ENCODE assay signal across 1 cellular context in genomic region chr17:40577611-40578065, GRCh38.
TF ChIP-seq lines count a peak whose summit lies in the region.

No MANE protein-coding gene starts in this region.

TF ChIP-seq in GM12878, 131 proteins besides CTCF, POLR2A, EP300 and RAD21 (continued from another document and continues in another):
- TF ChIP-seq CUX1 (IDR thresholded peaks at IDR 0.05; ENCODE audit: insufficient replicate concordance, low read depth, low read length) (peak; percentile 79), BMI1 (IDR thresholded peaks at IDR 0.05; ENCODE audit: borderline replicate concordance) (no peak), ZNF622 (IDR thresholded peaks at IDR 0.05) (no peak), POU2F2 (IDR thresholded peaks at IDR 0.05; ENCODE audit: borderline replicate concordance, low read depth, low read length) (peak; percentile 87; the same call in 1 of the 3 replicates), CEBPB (IDR thresholded peaks at IDR 0.05; ENCODE audit: borderline replicate concordance in 1 of 2, low read depth in 2 of 2, low read length in 2 of 2) (peak in 1 of 2 experiments; percentile 46; a peak in 1 of 4 replicates), SRF (IDR thresholded peaks at IDR 0.05; ENCODE audit: low read depth in 2 of 2, low read length in 2 of 2) (no peak), E2F4 (IDR thresholded peaks at IDR 0.05; ENCODE audit: low read depth, low read length) (no peak), BCL11A (IDR thresholded peaks at IDR 0.05; ENCODE audit: low read depth, low read length) (peak; percentile 91), CBX3 (IDR thresholded peaks at IDR 0.05; ENCODE audit: borderline replicate concordance, low read depth) (no peak), RELB (IDR thresholded peaks at IDR 0.05; ENCODE audit: low read depth) (peak; percentile 97), RELA (IDR thresholded peaks at IDR 0.05; ENCODE audit: borderline replicate concordance, partially characterized antibody) (peak; percentile 83), HDAC2 (IDR thresholded peaks at IDR 0.05) (no peak), BRCA1 (IDR thresholded peaks at IDR 0.05; ENCODE audit: low read depth, low read length) (no peak), RCOR1 (conservative IDR thresholded peaks at IDR 0.05; ENCODE audit: low read depth, low read length) (peak; percentile 93; the same call in 1 of the 2 replicates), DPF2 (IDR thresholded peaks at IDR 0.05) (peak; percentile 51; the same call in 1 of the 2 replicates), RB1 (IDR thresholded peaks at IDR 0.05; ENCODE audit: borderline replicate concordance) (no peak), E4F1 (IDR thresholded peaks at IDR 0.05; ENCODE audit: borderline replicate concordance, partially characterized antibody) (no peak), ZNF687 (IDR thresholded peaks at IDR 0.05) (peak; percentile 94), NFYA (IDR thresholded peaks at IDR 0.05; ENCODE audit: borderline replicate concordance, low read depth, low read length) (no peak), ASH2L (IDR thresholded peaks at IDR 0.05; ENCODE audit: borderline replicate concordance, low read depth) (no peak), JUND (IDR thresholded peaks at IDR 0.05; ENCODE audit: low read depth, low read length) (peak; percentile 48; the same call in 1 of the 2 replicates), RFX5 (IDR thresholded peaks at IDR 0.05; ENCODE audit: low read depth, low read length) (no peak), CHD1 (IDR thresholded peaks at IDR 0.05; ENCODE audit: low read depth, low read length) (no peak), KDM1A (IDR thresholded peaks at IDR 0.05; ENCODE audit: borderline replicate concordance) (no peak), ZNF592 (IDR thresholded peaks at IDR 0.05) (no peak), SIX5 (IDR thresholded peaks at IDR 0.05; ENCODE audit: low read depth, low read length, severe bottlenecking) (no peak), MTA2 (IDR thresholded peaks at IDR 0.05; ENCODE audit: low read depth) (peak; percentile 84), REST (IDR thresholded peaks at IDR 0.05; ENCODE audit: low read depth, low read length) (no peak), FOS (IDR thresholded peaks at IDR 0.05; ENCODE audit: borderline replicate concordance, extremely low read depth, insufficient read length) (no peak), NR2F1 (conservative IDR thresholded peaks at IDR 0.05) (peak; percentile 75), MLLT1 (IDR thresholded peaks at IDR 0.05) (peak; percentile 83)
